Comparison of ENCODE assay signal across 15 cellular contexts in genomic region chr19:4801085-4801619, GRCh38. TPM values are rescaled to one million over a fixed set of nuclear protein-coding genes. Genes with fewer than 3 reads are reported as not detected.
DNase-seq lines count a peak whose midpoint lies in the region; ATAC-seq and TF ChIP-seq lines count a peak whose summit lies in the region.
"Had no signal": no experiment of that assay in that cellular context is flagged by ENCODE, and none has a peak within 500 bp of the region (broad histone marks: within the 10 kb centered on the region; RNA-seq: fewer than 3 reads in every experiment).

No MANE protein-coding gene starts in this region.

- TF ChIP-seq POLR2A in breast epithelium (IDR thresholded peaks at IDR 0.05) (no peak), prostate gland (IDR thresholded peaks at IDR 0.05) (no peak)

- DNase-seq in right cardiac atrium (peak in 1 of 3 donors; percentile 1), Right ventricle myocardium superior (no peak), breast epithelium (ENCODE audit: low spot score in 2 of 2) (no peak), prostate gland (ENCODE audit: low spot score) (no peak), SKM-1 treated with dmso at 0.1 percent for 144 hours (lab: John Stamatoyannopoulos, UW; ENCODE audit: unreplicated experiment) (no peak), NCI-H524 treated with DMSO at 0.1 percent for 48 hours (lab: John Stamatoyannopoulos, UW) (no peak)
- DNase-seq: GF-D8, GOT3, NCI-H1048, NCI-H1436 treated with DMSO at 0.1 percent for 48 hours, NCI-H2081, NCI-H510A, SIG-M5 had no signal

- H3K27me3 ChIP-seq in right cardiac atrium (ENCODE audit: control insufficient read depth, insufficient read depth) (no peaks in the 10 kb centered on the region), breast epithelium (no peaks in the 10 kb centered on the region), prostate gland (replicated peaks; ENCODE audit: insufficient read depth) (no peaks in the 10 kb centered on the region)

- ATAC-seq in right cardiac atrium (no peak), Right ventricle myocardium superior (ENCODE audit: poor library complexity) (no peak), HG02678 (IDR thresholded peaks at IDR 0.05; ENCODE audit: unreplicated experiment) (no peak)

- 91% methylated on average over 3 of the region's 3 CpGs for WGBS in right cardiac atrium
- 72% methylated on average over 3 of the region's 3 CpGs for WGBS in prostate gland

- no peaks in the 10 kb centered on the region for H3K9me3 ChIP-seq in right cardiac atrium (ENCODE audit: control insufficient read depth, low read length)
- H3K9me3 ChIP-seq in breast epithelium: no peaks in the 10 kb centered on the region
- H3K9me3 ChIP-seq in prostate gland: no peaks in the 10 kb centered on the region

- intact Hi-C loops in right cardiac atrium (cut with DNase I): loop anchor here (5.0 kb wide), 1 partner anchor 69 kb away; no protein-coding TSS in a partner anchor
- intact Hi-C loops in Right ventricle myocardium superior (cut with DNase I): loop anchor here (5.0 kb wide), 1 partner anchor 69 kb away; no protein-coding TSS in a partner anchor
- intact Hi-C loops in breast epithelium (cut with DNase I; ENCODE audit: low total_unique reads): no loop called here
- intact Hi-C loops in prostate gland (cut with DNase I): no loop called here

- no peaks in the 10 kb centered on the region for H3K36me3 ChIP-seq in breast epithelium
- no peaks in the 10 kb centered on the region for H3K36me3 ChIP-seq in prostate gland

- H3K4me3 ChIP-seq in right cardiac atrium (ENCODE audit: low read length) (no peak overlapping the region), breast epithelium (no peak overlapping the region), prostate gland (no peak overlapping the region)

- H3K27ac ChIP-seq in right cardiac atrium (ENCODE audit: low read length): peak overlapping the region; percentile 61
- peak overlapping the region; percentile 75 to 97 for H3K27ac ChIP-seq in breast epithelium
- peak overlapping the region; percentile 87 to 91 for H3K27ac ChIP-seq in prostate gland
- H3K27ac ChIP-seq: KMS-11 had no signal

- no peaks in the 10 kb centered on the region for H3K4me1 ChIP-seq in right cardiac atrium (ENCODE audit: control insufficient read depth, insufficient read depth, low read length)
- H3K4me1 ChIP-seq in breast epithelium: peaks cover 0 to 13% of the 10 kb centered on the region in 2 donors
- no peaks in the 10 kb centered on the region for H3K4me1 ChIP-seq in prostate gland (replicated peaks)

- no peak for TF ChIP-seq CTCF in breast epithelium (IDR thresholded peaks at IDR 0.05)
- TF ChIP-seq CTCF in prostate gland (IDR thresholded peaks at IDR 0.05): no peak

RNA-seq across cellular contexts. Expression of gene FEM1A, which starts 9.6 kb away (rescaled TPM):
- total RNA-seq in right cardiac atrium: 10 to 100 TPM; 23.4 to 28.3 (median 27.9) TPM
- polyA plus RNA-seq in right cardiac atrium: 20.1 TPM
- 47.6 TPM for total RNA-seq in Right ventricle myocardium superior
- 10 to 100 TPM; 10.4 to 17.6 (median 12.5) TPM for total RNA-seq in breast epithelium
- 10 to 100 TPM; 20.7 to 30.4 TPM for total RNA-seq in prostate gland

RNA-seq across cellular contexts. Expression of gene TICAM1, which starts 30.4 kb away (rescaled TPM):
- 1 to 10 TPM; 5.8 to 6.9 (median 6.7) TPM for total RNA-seq in right cardiac atrium
- polyA plus RNA-seq in right cardiac atrium: 5.3 TPM
- total RNA-seq in Right ventricle myocardium superior: 7.4 TPM
- total RNA-seq in breast epithelium: 1 to 10 TPM; 3.5 to 5.2 (median 4.7) TPM
- total RNA-seq in prostate gland: 1 to 10 TPM; 8.3 to 9.1 TPM

Comparison
In these comparisons a context has a peak if more than half of its experiments do, and no peak if none do; other contexts are left out.
1. intact Hi-C loops: an anchor here in right cardiac atrium (5.0 kb wide) and Right ventricle myocardium superior (5.0 kb wide); none called in breast epithelium and prostate gland.